Comparison of ENCODE assay signal across 1 cellular context in the genomic region with DNA sequence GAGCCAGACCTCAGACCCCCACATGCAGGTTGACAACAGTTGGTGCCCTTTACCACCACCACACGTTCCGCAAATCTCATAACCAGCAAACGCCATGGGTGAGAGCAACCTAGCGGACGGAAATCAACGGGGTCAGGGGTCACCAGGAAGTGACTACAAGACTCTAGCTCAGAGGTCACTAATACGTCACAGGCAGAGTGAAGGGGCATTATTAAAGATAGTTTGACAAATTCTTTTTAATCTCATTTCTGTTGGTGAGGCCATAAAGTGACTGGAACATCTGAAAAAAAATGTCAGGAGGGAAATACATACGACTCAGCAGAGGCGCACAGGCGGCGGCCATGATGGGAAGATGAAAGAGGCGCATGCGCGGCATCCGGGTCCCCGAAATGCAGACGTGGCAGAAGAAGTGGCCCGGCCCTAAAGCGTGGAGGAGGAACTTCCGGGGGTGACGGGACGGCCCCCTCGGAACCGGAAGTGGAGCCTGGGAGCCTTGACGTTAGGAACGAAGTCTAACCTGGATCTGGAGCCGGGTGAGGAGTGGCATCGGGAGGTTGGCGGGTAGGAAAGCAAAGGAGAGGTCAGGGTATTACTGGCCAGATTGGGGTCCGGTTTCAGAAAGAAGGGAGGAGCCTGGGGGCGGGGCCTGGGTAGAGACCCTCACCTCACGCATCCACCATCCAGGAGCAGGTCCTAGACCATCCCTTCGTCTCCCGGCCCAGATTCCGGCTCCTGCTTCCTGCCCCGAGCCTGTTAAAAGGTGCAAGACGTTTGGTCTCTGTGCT.
TF ChIP-seq lines count a peak whose summit lies in the region.

A gene with protein sequence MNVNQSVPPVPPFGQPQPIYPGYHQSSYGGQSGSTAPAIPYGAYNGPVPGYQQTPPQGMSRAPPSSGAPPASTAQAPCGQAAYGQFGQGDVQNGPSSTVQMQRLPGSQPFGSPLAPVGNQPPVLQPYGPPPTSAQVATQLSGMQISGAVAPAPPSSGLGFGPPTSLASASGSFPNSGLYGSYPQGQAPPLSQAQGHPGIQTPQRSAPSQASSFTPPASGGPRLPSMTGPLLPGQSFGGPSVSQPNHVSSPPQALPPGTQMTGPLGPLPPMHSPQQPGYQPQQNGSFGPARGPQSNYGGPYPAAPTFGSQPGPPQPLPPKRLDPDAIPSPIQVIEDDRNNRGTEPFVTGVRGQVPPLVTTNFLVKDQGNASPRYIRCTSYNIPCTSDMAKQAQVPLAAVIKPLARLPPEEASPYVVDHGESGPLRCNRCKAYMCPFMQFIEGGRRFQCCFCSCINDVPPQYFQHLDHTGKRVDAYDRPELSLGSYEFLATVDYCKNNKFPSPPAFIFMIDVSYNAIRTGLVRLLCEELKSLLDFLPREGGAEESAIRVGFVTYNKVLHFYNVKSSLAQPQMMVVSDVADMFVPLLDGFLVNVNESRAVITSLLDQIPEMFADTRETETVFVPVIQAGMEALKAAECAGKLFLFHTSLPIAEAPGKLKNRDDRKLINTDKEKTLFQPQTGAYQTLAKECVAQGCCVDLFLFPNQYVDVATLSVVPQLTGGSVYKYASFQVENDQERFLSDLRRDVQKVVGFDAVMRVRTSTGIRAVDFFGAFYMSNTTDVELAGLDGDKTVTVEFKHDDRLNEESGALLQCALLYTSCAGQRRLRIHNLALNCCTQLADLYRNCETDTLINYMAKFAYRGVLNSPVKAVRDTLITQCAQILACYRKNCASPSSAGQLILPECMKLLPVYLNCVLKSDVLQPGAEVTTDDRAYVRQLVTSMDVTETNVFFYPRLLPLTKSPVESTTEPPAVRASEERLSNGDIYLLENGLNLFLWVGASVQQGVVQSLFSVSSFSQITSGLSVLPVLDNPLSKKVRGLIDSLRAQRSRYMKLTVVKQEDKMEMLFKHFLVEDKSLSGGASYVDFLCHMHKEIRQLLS (plus strand): TSS at position 468 of the 785 bp plus-strand sequence. CDS start 2,461 bp downstream, outside the sequence.

TF ChIP-seq in HCT116, 20 proteins besides CTCF, POLR2A, EP300 and RAD21 (continued from another document):
- TF ChIP-seq, protein P1, sequence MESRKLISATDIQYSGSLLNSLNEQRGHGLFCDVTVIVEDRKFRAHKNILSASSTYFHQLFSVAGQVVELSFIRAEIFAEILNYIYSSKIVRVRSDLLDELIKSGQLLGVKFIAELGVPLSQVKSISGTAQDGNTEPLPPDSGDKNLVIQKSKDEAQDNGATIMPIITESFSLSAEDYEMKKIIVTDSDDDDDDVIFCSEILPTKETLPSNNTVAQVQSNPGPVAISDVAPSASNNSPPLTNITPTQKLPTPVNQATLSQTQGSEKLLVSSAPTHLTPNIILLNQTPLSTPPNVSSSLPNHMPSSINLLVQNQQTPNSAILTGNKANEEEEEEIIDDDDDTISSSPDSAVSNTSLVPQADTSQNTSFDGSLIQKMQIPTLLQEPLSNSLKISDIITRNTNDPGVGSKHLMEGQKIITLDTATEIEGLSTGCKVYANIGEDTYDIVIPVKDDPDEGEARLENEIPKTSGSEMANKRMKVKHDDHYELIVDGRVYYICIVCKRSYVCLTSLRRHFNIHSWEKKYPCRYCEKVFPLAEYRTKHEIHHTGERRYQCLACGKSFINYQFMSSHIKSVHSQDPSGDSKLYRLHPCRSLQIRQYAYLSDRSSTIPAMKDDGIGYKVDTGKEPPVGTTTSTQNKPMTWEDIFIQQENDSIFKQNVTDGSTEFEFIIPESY (IDR thresholded peaks at IDR 0.05; ENCODE audit: extremely low read depth, insufficient replicate concordance, low read length) = no peak
- TF ChIP-seq SP1 (IDR thresholded peaks at IDR 0.05; ENCODE audit: low read depth) (peak; percentile 70), SRF (IDR thresholded peaks at IDR 0.05; ENCODE audit: low read depth) (no peak), EZH2phosphoT487 (IDR thresholded peaks at IDR 0.05; ENCODE audit: borderline replicate concordance) (no peak), YY1 (IDR thresholded peaks at IDR 0.05; ENCODE audit: extremely low read depth, insufficient replicate concordance, low read depth, low read length) (peak; percentile 97), CBX3 (IDR thresholded peaks at IDR 0.05; ENCODE audit: low read depth) (no peak), ZNF274 (IDR thresholded peaks at IDR 0.05; ENCODE audit: low read depth, low read length) (no peak), ELF1 (IDR thresholded peaks at IDR 0.05; ENCODE audit: borderline replicate concordance, low read depth) (peak; percentile 71), POLR2AphosphoS5 (IDR thresholded peaks at IDR 0.05; ENCODE audit: low read depth, low read length) (peak; percentile 63; the same call in 1 of the 2 replicates), JUND (IDR thresholded peaks at IDR 0.05) (no peak), TCF7L2 (IDR thresholded peaks at IDR 0.05; ENCODE audit: borderline replicate concordance, extremely low read depth, insufficient read depth, insufficient read length) (peak; percentile 92), EGR1 (IDR thresholded peaks at IDR 0.05; ENCODE audit: low read depth) (peak; percentile 64), CEBPB (IDR thresholded peaks at IDR 0.05; ENCODE audit: low read depth) (no peak), ZFX (IDR thresholded peaks at IDR 0.05) (no peak), FOSL1 (IDR thresholded peaks at IDR 0.05; ENCODE audit: low read depth) (no peak)
- TF ChIP-seq, protein P2, sequence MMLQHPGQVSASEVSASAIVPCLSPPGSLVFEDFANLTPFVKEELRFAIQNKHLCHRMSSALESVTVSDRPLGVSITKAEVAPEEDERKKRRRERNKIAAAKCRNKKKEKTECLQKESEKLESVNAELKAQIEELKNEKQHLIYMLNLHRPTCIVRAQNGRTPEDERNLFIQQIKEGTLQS (IDR thresholded peaks at IDR 0.05) = no peak
- TF ChIP-seq, protein P3, sequence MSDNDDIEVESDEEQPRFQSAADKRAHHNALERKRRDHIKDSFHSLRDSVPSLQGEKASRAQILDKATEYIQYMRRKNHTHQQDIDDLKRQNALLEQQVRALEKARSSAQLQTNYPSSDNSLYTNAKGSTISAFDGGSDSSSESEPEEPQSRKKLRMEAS (IDR thresholded peaks at IDR 0.05) = peak; percentile 75; the same call in 1 of the 2 replicates
- TF ChIP-seq, protein P4, sequence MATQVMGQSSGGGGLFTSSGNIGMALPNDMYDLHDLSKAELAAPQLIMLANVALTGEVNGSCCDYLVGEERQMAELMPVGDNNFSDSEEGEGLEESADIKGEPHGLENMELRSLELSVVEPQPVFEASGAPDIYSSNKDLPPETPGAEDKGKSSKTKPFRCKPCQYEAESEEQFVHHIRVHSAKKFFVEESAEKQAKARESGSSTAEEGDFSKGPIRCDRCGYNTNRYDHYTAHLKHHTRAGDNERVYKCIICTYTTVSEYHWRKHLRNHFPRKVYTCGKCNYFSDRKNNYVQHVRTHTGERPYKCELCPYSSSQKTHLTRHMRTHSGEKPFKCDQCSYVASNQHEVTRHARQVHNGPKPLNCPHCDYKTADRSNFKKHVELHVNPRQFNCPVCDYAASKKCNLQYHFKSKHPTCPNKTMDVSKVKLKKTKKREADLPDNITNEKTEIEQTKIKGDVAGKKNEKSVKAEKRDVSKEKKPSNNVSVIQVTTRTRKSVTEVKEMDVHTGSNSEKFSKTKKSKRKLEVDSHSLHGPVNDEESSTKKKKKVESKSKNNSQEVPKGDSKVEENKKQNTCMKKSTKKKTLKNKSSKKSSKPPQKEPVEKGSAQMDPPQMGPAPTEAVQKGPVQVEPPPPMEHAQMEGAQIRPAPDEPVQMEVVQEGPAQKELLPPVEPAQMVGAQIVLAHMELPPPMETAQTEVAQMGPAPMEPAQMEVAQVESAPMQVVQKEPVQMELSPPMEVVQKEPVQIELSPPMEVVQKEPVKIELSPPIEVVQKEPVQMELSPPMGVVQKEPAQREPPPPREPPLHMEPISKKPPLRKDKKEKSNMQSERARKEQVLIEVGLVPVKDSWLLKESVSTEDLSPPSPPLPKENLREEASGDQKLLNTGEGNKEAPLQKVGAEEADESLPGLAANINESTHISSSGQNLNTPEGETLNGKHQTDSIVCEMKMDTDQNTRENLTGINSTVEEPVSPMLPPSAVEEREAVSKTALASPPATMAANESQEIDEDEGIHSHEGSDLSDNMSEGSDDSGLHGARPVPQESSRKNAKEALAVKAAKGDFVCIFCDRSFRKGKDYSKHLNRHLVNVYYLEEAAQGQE (IDR thresholded peaks at IDR 0.05; ENCODE audit: low read depth) = no peak
